ENCODE assay signal across 3 cellular contexts in the genomic region with DNA sequence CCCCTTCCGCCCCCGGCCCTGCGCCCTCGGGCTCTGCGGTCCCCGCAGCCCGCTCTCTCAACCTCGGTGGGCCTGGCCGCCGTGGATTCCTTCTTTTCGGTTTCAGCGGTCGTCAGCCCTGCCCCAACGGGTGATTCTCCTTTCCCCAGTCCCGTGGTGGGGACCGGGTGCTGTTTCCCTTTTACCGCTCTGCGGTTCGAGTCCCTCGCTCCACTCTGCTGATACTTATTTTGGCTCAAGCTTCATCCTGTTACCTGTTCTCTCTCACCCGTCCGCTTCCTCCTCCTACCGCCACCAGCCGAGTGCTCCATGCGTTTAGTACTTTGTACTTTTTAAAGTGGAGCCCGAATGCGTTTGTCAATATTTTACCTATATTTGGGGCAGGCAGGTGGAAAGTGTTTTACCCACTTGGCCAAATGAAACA.
TF ChIP-seq lines count a peak whose summit lies in the region.

No MANE protein-coding gene starts in this region.

TF ChIP-seq in SK-N-SH, 30 proteins besides CTCF, POLR2A, EP300 and RAD21 (continued from another document):
- TF ChIP-seq, protein P1, sequence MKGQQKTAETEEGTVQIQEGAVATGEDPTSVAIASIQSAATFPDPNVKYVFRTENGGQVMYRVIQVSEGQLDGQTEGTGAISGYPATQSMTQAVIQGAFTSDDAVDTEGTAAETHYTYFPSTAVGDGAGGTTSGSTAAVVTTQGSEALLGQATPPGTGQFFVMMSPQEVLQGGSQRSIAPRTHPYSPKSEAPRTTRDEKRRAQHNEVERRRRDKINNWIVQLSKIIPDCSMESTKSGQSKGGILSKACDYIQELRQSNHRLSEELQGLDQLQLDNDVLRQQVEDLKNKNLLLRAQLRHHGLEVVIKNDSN (IDR thresholded peaks at IDR 0.05; ENCODE audit: borderline replicate concordance, low read depth): no peak
- TF ChIP-seq JUND (IDR thresholded peaks at IDR 0.05): no peak
- no peak for TF ChIP-seq ELF1 (IDR thresholded peaks at IDR 0.05)

TF ChIP-seq in SK-N-SH treated with all-trans-retinoic acid at 6 μM for 48 hours, 23 proteins besides CTCF, POLR2A, EP300 and RAD21 (continued from another document):
- TF ChIP-seq, protein P2, sequence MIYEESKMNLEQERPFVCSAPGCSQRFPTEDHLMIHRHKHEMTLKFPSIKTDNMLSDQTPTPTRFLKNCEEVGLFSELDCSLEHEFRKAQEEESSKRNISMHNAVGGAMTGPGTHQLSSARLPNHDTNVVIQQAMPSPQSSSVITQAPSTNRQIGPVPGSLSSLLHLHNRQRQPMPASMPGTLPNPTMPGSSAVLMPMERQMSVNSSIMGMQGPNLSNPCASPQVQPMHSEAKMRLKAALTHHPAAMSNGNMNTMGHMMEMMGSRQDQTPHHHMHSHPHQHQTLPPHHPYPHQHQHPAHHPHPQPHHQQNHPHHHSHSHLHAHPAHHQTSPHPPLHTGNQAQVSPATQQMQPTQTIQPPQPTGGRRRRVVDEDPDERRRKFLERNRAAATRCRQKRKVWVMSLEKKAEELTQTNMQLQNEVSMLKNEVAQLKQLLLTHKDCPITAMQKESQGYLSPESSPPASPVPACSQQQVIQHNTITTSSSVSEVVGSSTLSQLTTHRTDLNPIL (CRISPR knock-in tag; IDR thresholded peaks at IDR 0.05; ENCODE audit: low read depth): no peak
- TF ChIP-seq, protein P3, sequence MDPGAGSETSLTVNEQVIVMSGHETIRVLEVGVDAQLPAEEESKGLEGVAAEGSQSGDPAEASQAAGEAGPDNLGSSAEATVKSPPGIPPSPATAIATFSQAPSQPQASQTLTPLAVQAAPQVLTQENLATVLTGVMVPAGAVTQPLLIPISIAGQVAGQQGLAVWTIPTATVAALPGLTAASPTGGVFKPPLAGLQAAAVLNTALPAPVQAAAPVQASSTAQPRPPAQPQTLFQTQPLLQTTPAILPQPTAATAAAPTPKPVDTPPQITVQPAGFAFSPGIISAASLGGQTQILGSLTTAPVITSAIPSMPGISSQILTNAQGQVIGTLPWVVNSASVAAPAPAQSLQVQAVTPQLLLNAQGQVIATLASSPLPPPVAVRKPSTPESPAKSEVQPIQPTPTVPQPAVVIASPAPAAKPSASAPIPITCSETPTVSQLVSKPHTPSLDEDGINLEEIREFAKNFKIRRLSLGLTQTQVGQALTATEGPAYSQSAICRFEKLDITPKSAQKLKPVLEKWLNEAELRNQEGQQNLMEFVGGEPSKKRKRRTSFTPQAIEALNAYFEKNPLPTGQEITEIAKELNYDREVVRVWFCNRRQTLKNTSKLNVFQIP (CRISPR knock-in tag; IDR thresholded peaks at IDR 0.05; ENCODE audit: borderline replicate concordance, low read depth): no peak
- TF ChIP-seq, protein P4, sequence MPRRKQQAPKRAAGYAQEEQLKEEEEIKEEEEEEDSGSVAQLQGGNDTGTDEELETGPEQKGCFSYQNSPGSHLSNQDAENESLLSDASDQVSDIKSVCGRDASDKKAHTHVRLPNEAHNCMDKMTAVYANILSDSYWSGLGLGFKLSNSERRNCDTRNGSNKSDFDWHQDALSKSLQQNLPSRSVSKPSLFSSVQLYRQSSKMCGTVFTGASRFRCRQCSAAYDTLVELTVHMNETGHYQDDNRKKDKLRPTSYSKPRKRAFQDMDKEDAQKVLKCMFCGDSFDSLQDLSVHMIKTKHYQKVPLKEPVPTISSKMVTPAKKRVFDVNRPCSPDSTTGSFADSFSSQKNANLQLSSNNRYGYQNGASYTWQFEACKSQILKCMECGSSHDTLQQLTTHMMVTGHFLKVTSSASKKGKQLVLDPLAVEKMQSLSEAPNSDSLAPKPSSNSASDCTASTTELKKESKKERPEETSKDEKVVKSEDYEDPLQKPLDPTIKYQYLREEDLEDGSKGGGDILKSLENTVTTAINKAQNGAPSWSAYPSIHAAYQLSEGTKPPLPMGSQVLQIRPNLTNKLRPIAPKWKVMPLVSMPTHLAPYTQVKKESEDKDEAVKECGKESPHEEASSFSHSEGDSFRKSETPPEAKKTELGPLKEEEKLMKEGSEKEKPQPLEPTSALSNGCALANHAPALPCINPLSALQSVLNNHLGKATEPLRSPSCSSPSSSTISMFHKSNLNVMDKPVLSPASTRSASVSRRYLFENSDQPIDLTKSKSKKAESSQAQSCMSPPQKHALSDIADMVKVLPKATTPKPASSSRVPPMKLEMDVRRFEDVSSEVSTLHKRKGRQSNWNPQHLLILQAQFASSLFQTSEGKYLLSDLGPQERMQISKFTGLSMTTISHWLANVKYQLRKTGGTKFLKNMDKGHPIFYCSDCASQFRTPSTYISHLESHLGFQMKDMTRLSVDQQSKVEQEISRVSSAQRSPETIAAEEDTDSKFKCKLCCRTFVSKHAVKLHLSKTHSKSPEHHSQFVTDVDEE (CRISPR knock-in tag; IDR thresholded peaks at IDR 0.05): no peak
- TF ChIP-seq, protein P5, sequence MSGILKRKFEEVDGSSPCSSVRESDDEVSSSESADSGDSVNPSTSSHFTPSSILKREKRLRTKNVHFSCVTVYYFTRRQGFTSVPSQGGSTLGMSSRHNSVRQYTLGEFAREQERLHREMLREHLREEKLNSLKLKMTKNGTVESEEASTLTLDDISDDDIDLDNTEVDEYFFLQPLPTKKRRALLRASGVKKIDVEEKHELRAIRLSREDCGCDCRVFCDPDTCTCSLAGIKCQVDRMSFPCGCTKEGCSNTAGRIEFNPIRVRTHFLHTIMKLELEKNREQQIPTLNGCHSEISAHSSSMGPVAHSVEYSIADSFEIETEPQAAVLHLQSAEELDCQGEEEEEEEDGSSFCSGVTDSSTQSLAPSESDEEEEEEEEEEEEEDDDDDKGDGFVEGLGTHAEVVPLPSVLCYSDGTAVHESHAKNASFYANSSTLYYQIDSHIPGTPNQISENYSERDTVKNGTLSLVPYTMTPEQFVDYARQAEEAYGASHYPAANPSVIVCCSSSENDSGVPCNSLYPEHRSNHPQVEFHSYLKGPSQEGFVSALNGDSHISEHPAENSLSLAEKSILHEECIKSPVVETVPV (CRISPR knock-in tag; IDR thresholded peaks at IDR 0.05): no peak
TF ChIP-seq in SK-N-SH treated with all-trans-retinoic acid at 6 μM for 48 hours: peak in this region for 0.

TF ChIP-seq in neural cell, 6 proteins besides CTCF, POLR2A, EP300 and RAD21 (continued from another document):
- TF ChIP-seq, protein P6, sequence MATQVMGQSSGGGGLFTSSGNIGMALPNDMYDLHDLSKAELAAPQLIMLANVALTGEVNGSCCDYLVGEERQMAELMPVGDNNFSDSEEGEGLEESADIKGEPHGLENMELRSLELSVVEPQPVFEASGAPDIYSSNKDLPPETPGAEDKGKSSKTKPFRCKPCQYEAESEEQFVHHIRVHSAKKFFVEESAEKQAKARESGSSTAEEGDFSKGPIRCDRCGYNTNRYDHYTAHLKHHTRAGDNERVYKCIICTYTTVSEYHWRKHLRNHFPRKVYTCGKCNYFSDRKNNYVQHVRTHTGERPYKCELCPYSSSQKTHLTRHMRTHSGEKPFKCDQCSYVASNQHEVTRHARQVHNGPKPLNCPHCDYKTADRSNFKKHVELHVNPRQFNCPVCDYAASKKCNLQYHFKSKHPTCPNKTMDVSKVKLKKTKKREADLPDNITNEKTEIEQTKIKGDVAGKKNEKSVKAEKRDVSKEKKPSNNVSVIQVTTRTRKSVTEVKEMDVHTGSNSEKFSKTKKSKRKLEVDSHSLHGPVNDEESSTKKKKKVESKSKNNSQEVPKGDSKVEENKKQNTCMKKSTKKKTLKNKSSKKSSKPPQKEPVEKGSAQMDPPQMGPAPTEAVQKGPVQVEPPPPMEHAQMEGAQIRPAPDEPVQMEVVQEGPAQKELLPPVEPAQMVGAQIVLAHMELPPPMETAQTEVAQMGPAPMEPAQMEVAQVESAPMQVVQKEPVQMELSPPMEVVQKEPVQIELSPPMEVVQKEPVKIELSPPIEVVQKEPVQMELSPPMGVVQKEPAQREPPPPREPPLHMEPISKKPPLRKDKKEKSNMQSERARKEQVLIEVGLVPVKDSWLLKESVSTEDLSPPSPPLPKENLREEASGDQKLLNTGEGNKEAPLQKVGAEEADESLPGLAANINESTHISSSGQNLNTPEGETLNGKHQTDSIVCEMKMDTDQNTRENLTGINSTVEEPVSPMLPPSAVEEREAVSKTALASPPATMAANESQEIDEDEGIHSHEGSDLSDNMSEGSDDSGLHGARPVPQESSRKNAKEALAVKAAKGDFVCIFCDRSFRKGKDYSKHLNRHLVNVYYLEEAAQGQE (IDR thresholded peaks at IDR 0.05; ENCODE audit: borderline replicate concordance): no peak
- TF ChIP-seq POLR2AphosphoS5 (IDR thresholded peaks at IDR 0.05) (no peak), TAF1 (IDR thresholded peaks at IDR 0.05; ENCODE audit: low read depth) (no peak)
